ENCODE assay signal across 8 cellular contexts in the genomic region with DNA sequence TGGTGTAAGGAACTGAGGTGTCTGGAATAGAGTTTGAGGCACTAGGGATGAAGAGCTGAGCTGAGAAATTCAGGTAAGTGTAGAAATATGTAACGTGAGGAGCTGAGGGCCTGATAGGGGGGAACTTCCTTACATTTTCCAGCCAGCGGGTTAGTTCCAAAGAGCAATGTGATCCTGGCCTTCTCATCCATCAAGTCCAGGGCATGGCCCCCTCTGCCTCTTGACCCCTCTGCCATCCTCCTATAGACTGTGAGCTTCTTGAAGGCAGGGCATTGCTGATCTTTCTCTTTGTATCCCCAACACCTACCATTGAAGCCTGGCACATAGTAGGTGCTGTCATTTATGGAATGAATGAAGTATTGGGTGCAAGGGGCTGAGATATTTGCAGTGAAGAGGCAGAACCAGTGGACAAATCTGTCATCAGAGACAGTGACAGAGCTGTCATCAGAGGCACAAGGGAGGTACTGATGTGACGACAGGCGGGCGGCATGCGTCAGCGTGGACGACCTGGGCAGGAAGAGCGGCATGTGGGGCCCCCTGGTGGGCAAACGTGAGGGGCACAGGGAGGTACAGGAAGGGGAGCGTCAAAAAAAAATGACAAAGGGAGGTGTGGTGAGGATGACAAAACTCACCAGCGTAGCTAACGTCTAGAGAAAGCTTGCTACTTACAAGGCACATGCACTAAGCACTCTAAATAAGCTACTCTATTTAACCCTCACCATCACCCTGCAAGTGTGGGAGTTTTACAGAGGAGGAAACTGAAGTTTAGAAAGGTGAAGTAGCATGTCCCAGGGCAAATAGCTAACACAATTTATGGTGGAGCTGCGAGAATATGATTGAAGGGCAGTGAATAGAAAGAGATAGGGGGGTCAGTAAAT.
A peak's percentile ranks its signal among the peaks of the same experiment; 100 is the strongest.
DNase-seq lines count a peak whose midpoint lies in the region; ATAC-seq and TF ChIP-seq lines count a peak whose summit lies in the region.

No MANE protein-coding gene starts in this region.

- H2AFZ ChIP-seq in OCI-LY3 (ENCODE audit: low read depth, low read length): peak overlapping the region; percentile 97

- ATAC-seq in GM19463 (IDR thresholded peaks at IDR 0.05; ENCODE audit: unreplicated experiment) (peak; percentile 93), HG03571 (IDR thresholded peaks at IDR 0.05; ENCODE audit: unreplicated experiment) (peak; percentile 74)
- peak; percentile 96 to 97 for ATAC-seq in stimulated activated naive B cell treated with anti-CD40 and anti-IgM and Interleukin-4, amounts not matched to agents 10 μg/mL and 1 μg/mL and 100 μg/mL, for 72 hours (replicated peaks)

- no peaks in the 10 kb centered on the region for H3K36me3 ChIP-seq in OCI-LY3 (replicated peaks; ENCODE audit: low read depth, low read length)

- H3K27ac Mint-ChIP-seq in nephron: no peak overlapping the region
- peak overlapping the region; percentile 21 for H3K27ac Mint-ChIP-seq in stimulated activated naive B cell treated with anti-CD40 and anti-IgM and Interleukin-4, amounts not matched to agents 10 μg/mL and 1 μg/mL and 100 μg/mL, for 72 hours

- H3K9me3 Mint-ChIP-seq in nephron: no peaks in the 10 kb centered on the region
- H3K9me3 Mint-ChIP-seq in stimulated activated naive B cell treated with anti-CD40 and anti-IgM and Interleukin-4, amounts not matched to agents 10 μg/mL and 1 μg/mL and 100 μg/mL, for 72 hours: no peaks in the 10 kb centered on the region

- no peaks in the 10 kb centered on the region for H4K20me1 ChIP-seq in OCI-LY3 (ENCODE audit: insufficient read depth, low read length)

- no peak overlapping the region for H3K9ac ChIP-seq in OCI-LY3 (ENCODE audit: low read length)

- no peaks in the 10 kb centered on the region for H3K36me3 Mint-ChIP-seq in nephron (ENCODE audit: low read depth)
- no peaks in the 10 kb centered on the region for H3K36me3 Mint-ChIP-seq in stimulated activated naive B cell treated with anti-CD40 and anti-IgM and Interleukin-4, amounts not matched to agents 10 μg/mL and 1 μg/mL and 100 μg/mL, for 72 hours

- no peak overlapping the region for H3K27ac ChIP-seq in OCI-LY3 (ENCODE audit: low read length)

- TF ChIP-seq CTCF in OCI-LY3 (IDR thresholded peaks at IDR 0.05; ENCODE audit: low read depth, low read length) (peak; percentile 83), nephron (IDR thresholded peaks at IDR 0.05; ENCODE audit: unreplicated experiment in 3 of 3) (peak; percentile 67 to 83 (median 76))

- H3K9me3 ChIP-seq in OCI-LY3 (ENCODE audit: insufficient read depth, low read length): no peaks in the 10 kb centered on the region

- no peak for TF ChIP-seq POLR2A in erythroblast (IDR thresholded peaks at IDR 0.05; ENCODE audit: low read length)

- H3K4me1 ChIP-seq in OCI-LY3 (ENCODE audit: low read length): peaks cover 8% of the 10 kb centered on the region

- H3K27me3 ChIP-seq in OCI-LY3 (ENCODE audit: low read depth, low read length): no peaks in the 10 kb centered on the region

- peak overlapping the region; percentile 42; the same call in 1 of the 2 replicates for H3K4me3 ChIP-seq in OCI-LY3 (ENCODE audit: low read length)

- no peak overlapping the region for H3K4me3 Mint-ChIP-seq in nephron
- H3K4me3 Mint-ChIP-seq in stimulated activated naive B cell treated with anti-CD40 and anti-IgM and Interleukin-4, amounts not matched to agents 10 μg/mL and 1 μg/mL and 100 μg/mL, for 72 hours: peak overlapping the region; percentile 4 to 5

- no peaks in the 10 kb centered on the region for H3K79me2 ChIP-seq in OCI-LY3 (ENCODE audit: low read length)

- H3K4me2 ChIP-seq in OCI-LY3 (ENCODE audit: low read length): peak overlapping the region; percentile 77

- DNase-seq in CMK (ENCODE audit: low read depth) (peak; percentile 71), activated T-cell treated with anti-CD3 and anti-CD28 coated beads for 24 hours (ENCODE audit: low read depth) (peak; percentile 88), erythroblast (lab: John Stamatoyannopoulos, UW) (peak; percentile 92 to 96)
- DNase-seq in stimulated activated naive B cell treated with anti-CD40 and anti-IgM and Interleukin-4, amounts not matched to agents 10 μg/mL and 1 μg/mL and 100 μg/mL, for 72 hours: peak; percentile 86

- H3K4me1 Mint-ChIP-seq in nephron: peaks cover 12% of the 10 kb centered on the region
- H3K4me1 Mint-ChIP-seq in stimulated activated naive B cell treated with anti-CD40 and anti-IgM and Interleukin-4, amounts not matched to agents 10 μg/mL and 1 μg/mL and 100 μg/mL, for 72 hours: peaks cover 16 to 32% of the 10 kb centered on the region in 2 donors

- peaks cover 30% of the 10 kb centered on the region for H3K27me3 Mint-ChIP-seq in nephron (ENCODE audit: low read depth)
- no peaks in the 10 kb centered on the region for H3K27me3 Mint-ChIP-seq in stimulated activated naive B cell treated with anti-CD40 and anti-IgM and Interleukin-4, amounts not matched to agents 10 μg/mL and 1 μg/mL and 100 μg/mL, for 72 hours

Comparison
In these comparisons a context has a peak if more than half of its experiments do, and no peak if none do; other contexts are left out.
1. H3K4me3 Mint-ChIP-seq: peak in stimulated activated naive B cell treated with anti-CD40 and anti-IgM and Interleukin-4, amounts not matched to agents 10 μg/mL and 1 μg/mL and 100 μg/mL, for 72 hours (2 of 2); none in nephron (0 of 3).
2. Peak in every context shown above with its lines, with median percentiles within 50 percentile points of each other: DNase-seq and ATAC-seq.